In genomic region chrX:115065304-115065703, GRCh38 we compare ENCODE assay signal across 28 cellular contexts. TPM values are rescaled to one million over a fixed set of nuclear protein-coding genes. Genes with fewer than 3 reads are reported as not detected.
"Had no signal": no experiment of that assay in that cellular context is flagged by ENCODE, and none has a peak within 500 bp of the region (broad histone marks: within the 10 kb centered on the region; RNA-seq: fewer than 3 reads in every experiment).

No MANE protein-coding gene starts in this region.

- H3K4me3 ChIP-seq: ascending aorta had no signal

- DNase-seq: activated B cell treated with CpG ODN at 0.5 μM for 24 hours; activated CD4-positive, alpha-beta memory T cell treated with anti-CD3 and anti-CD28 coated beads for 36 hours; activated CD4-positive, alpha-beta T cell treated with anti-CD3 and anti-CD28 coated beads for 4 hours; activated CD4-positive, alpha-beta T cell treated with anti-CD3 and anti-CD28 coated beads, Interleukin-2, amount 10 ng/mL, durations not matched to agents 24 days and 14 days; activated CD4-positive, alpha-beta T cell treated with anti-CD3 and anti-CD28 coated beads, Interleukin-2, amount 50 U/mL, for 1 hour; activated CD4-positive, alpha-beta T cell treated with anti-CD3 and anti-CD28 coated beads, Interleukin-2, amount 50 U/mL, for 4 hours; activated CD4-positive, CD25-positive, alpha-beta regulatory T cell treated with anti-CD3 and anti-CD28 coated beads, Interleukin-2, amount 50 U/mL, for 72 hours; activated CD8-positive, alpha-beta memory T cell treated with anti-CD3 and anti-CD28 coated beads, Interleukin-2, amount 50 U/mL, for 4 hours; activated CD8-positive, alpha-beta T cell treated with anti-CD3 and anti-CD28 coated beads for 36 hours; activated effector memory CD4-positive, alpha-beta T cell treated with Interleukin-2 at 50 U/mL for 16 hours; activated gamma-delta T cell; activated naive CD4-positive, alpha-beta T cell treated with anti-CD3 and anti-CD28 coated beads, Interleukin-2, amount 10 ng/mL, durations not matched to agents 7 days and 5 days; activated naive CD4-positive, alpha-beta T cell treated with Interleukin-2 at 50 U/mL for 16 hours; activated naive CD8-positive, alpha-beta T cell treated with anti-CD3 and anti-CD28 coated beads, Interleukin-2, amount 10 ng/mL, durations not matched to agents 7 days and 5 days; activated naive CD8-positive, alpha-beta T cell treated with anti-CD3 and anti-CD28 coated beads, Interleukin-2, amount 50 U/mL, for 24 hours; activated T-cell treated with anti-CD3 and anti-CD28 coated beads for 4 hours; activated T-cell treated with anti-CD3 and anti-CD28 coated beads, Interleukin-2, amount 50 U/mL, for 1 hour; activated T-cell treated with anti-CD3 and anti-CD28 coated beads, Interleukin-2, amount 50 U/mL, for 4 hours; amygdala; anterior cingulate cortex; central memory CD4-positive, alpha-beta T cell; T-helper 1 cell; T-helper 2 cell; T-helper 9 cell had no signal

- H3K27ac ChIP-seq: ascending aorta, VCaP had no signal

- H3K36me3 ChIP-seq: ascending aorta had no signal

- ATAC-seq: activated CD8-positive, alpha-beta T cell treated with anti-CD3 and anti-CD28 coated beads for 36 hours; activated naive CD8-positive, alpha-beta T cell treated with anti-CD3 and anti-CD28 coated beads, Interleukin-2, amount 50 U/mL, for 24 hours; activated T-cell treated with anti-CD3 and anti-CD28 coated beads, Interleukin-2, amount 50 U/mL, for 4 hours had no signal

- H3K27me3 ChIP-seq: ascending aorta had no signal

- H3K4me1 ChIP-seq: ascending aorta had no signal

RNA-seq across cellular contexts. Expression of gene IL13RA2, which starts 47.9 kb away (rescaled TPM):
- total RNA-seq: activated B cell treated with CpG ODN at 0.5 μM for 24 hours; activated CD4-positive, alpha-beta memory T cell treated with anti-CD3 and anti-CD28 coated beads for 36 hours; activated CD4-positive, alpha-beta T cell treated with anti-CD3 and anti-CD28 coated beads, Interleukin-2, amount 10 ng/mL, durations not matched to agents 24 days and 14 days; activated CD8-positive, alpha-beta memory T cell treated with anti-CD3 and anti-CD28 coated beads for 36 hours; activated CD8-positive, alpha-beta T cell treated with anti-CD3 and anti-CD28 coated beads for 36 hours; activated naive CD8-positive, alpha-beta T cell treated with anti-CD3 and anti-CD28 coated beads, Interleukin-2, amount 10 ng/mL, durations not matched to agents 7 days and 5 days; activated T-cell treated with anti-CD3 and anti-CD28 coated beads, Interleukin-2, amount 50 U/mL, for 4 hours; activated T-helper 2 cell treated with anti-CD3 and anti-CD28 coated beads, Interferon-gamma antibody, Interleukin-2, Interleukin-4, amounts not matched to agents 10 μg/mL and 5 μg/mL and 100 μg/mL, durations not matched to agents 14 hours and 24 hours and 36 hours had no signal
